Comparison of ENCODE assay signal across 23 cellular contexts in the genomic region with DNA sequence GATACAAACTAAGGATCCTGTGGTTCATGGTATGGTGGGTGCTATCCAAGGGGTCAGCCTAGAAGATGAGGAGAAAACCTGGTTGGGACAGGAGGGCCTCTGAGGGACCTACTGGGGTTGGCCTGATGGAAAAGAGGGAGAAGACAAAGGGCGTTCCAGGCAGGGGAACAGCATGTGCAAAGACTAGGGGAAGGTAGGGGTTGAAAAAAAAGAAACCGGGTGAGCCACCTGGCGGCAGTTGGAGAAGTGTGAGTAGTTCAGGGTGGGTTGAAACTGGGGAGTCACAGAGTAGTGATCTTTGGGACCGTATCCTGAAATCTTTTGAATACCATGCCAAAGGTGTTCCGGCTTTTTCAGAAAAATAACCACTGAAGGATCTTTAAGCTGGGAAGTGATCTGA. TPM values are rescaled to one million over a fixed set of nuclear protein-coding genes. Genes with fewer than 3 reads are reported as not detected.
DNase-seq lines count a peak whose midpoint lies in the region; ATAC-seq, FAIRE-seq and TF ChIP-seq lines count a peak whose summit lies in the region.
"Had no signal": no experiment of that assay in that cellular context is flagged by ENCODE, and none has a peak within 500 bp of the region (broad histone marks: within the 10 kb centered on the region; RNA-seq: fewer than 3 reads in every experiment).

No MANE protein-coding gene starts in this region.

- intact Hi-C loops in cardiac septum (cut with DNase I) = no loop called here
- intact Hi-C loops in heart left ventricle (cut with DNase I) = no loop called here
- intact Hi-C loops in K562 (cut with micrococcal nuclease) = no loop called here

- CTCF ChIA-PET in K562 (lab: Yijun Ruan, JAX; ENCODE audit: low intra/inter-chr PET ratio) = no interaction called here

- H3K27me3 ChIP-seq in heart left ventricle (no peaks in the 10 kb centered on the region), OCI-LY1 (ENCODE audit: insufficient read depth, low read length) (no peaks in the 10 kb centered on the region), K562 (ENCODE audit: control insufficient read depth in 2 of 2, insufficient read depth in 2 of 2, low read length in 2 of 2) (peaks cover 0 to 4% of the 10 kb centered on the region in 2 experiments; a peak in 1 of 5 replicates)
- H3K27me3 ChIP-seq: BLaER1 treated with 17β-estradiol and CSF1 and Interleukin-3, amounts not matched to agents 10 nM and 100 nM had no signal

- H2AFZ ChIP-seq in OCI-LY1 (ENCODE audit: low read length) = no peak overlapping the region
- H2AFZ ChIP-seq in K562 (ENCODE audit: low read depth, low read length) = no peak overlapping the region

- no peaks in the 10 kb centered on the region for H3K4me1 ChIP-seq in heart left ventricle
- H3K4me1 ChIP-seq in OCI-LY1 (ENCODE audit: insufficient read depth, low read length, severe bottlenecking) = no peaks in the 10 kb centered on the region
- H3K4me1 ChIP-seq in K562 (replicated peaks in 1 of 2; ENCODE audit: control insufficient read depth in 2 of 2, insufficient read depth in 2 of 2, low read length in 2 of 2) = no peaks in the 10 kb centered on the region
- H3K4me1 ChIP-seq: BLaER1 treated with 17β-estradiol and CSF1 and Interleukin-3, amounts not matched to agents 10 nM and 100 nM; Caco-2; HAP-1 had no signal

- BruUV-seq in K562 (replicated peaks; lab: Mats Ljungman, UMichigan) = no TSS peak

- no peaks in the 10 kb centered on the region for H3K9me1 ChIP-seq in K562 (ENCODE audit: control insufficient read depth, insufficient read depth, low read length)

- H3K9me3 ChIP-seq in heart left ventricle = no peaks in the 10 kb centered on the region
- H3K9me3 ChIP-seq in OCI-LY1 (ENCODE audit: low read length) = no peaks in the 10 kb centered on the region
- no peaks in the 10 kb centered on the region for H3K9me3 ChIP-seq in K562 (replicated peaks; ENCODE audit: control insufficient read depth, insufficient read depth, low read depth, low read length)
- H3K9me3 ChIP-seq: BLaER1 treated with 17β-estradiol and CSF1 and Interleukin-3, amounts not matched to agents 10 nM and 100 nM; Caco-2; HAP-1 had no signal

- no peak overlapping the region for H3K4me3 ChIP-seq in heart left ventricle
- no peak overlapping the region for H3K4me3 ChIP-seq in OCI-LY1 (ENCODE audit: low read depth, low read length, poor library complexity, severe bottlenecking)
- H3K4me3 ChIP-seq in K562 = no peak overlapping the region
- H3K4me3 ChIP-seq: BLaER1 treated with 17β-estradiol and CSF1 and Interleukin-3, amounts not matched to agents 10 nM and 100 nM; HAP-1 had no signal

- no peak for FAIRE-seq in K562 (lab: Jason Lieb, UNC)

- DNase-seq in cardiac septum (ENCODE audit: low spot score) (peak; percentile 29), heart left ventricle (no peak), K562 (ENCODE audit: extremely low read depth in 1 of 4, low spot score in 3 of 4) (peak; percentile 5 to 24 (median 19))
- DNase-seq in stimulated activated CD4-positive, alpha-beta T cell treated with anti-CD3 and anti-CD28 coated beads, Interleukin-4, amount 100 ng/mL, for 24 hours = no peak
- DNase-seq: 8988T; Caco-2; CD4-positive, alpha-beta memory T cell; DND-41; Kasumi-1; NCI-H1417; NCI-H187 treated with DMSO at 0.1 percent for 48 hours; NK-92 treated with Interleukin-12 subunit alpha and Interleukin-12 subunit beta, amount 100 ng/mL, for 24 hours; OCI-M1; SHP77 had no signal

- no peaks in the 10 kb centered on the region for H3F3A ChIP-seq in OCI-LY1 (ENCODE audit: insufficient read depth, low read length)

- no peak overlapping the region for H3K27ac ChIP-seq in heart left ventricle
- no peak overlapping the region for H3K27ac ChIP-seq in OCI-LY1 (ENCODE audit: low read depth, low read length, poor library complexity, severe bottlenecking)
- H3K27ac ChIP-seq in K562 (ENCODE audit: extremely low read depth, low read depth, low read length) = no peak overlapping the region
- H3K27ac ChIP-seq: BLaER1 treated with 17β-estradiol and CSF1 and Interleukin-3, amounts not matched to agents 10 nM and 100 nM had no signal

- TF ChIP-seq CTCF in heart left ventricle (IDR thresholded peaks at IDR 0.05) = no peak
- peak; percentile 13; the same call in 1 of the 2 replicates for TF ChIP-seq CTCF in OCI-LY1 (IDR thresholded peaks at IDR 0.05; ENCODE audit: low read length)
- TF ChIP-seq CTCF in K562 (IDR thresholded peaks at IDR 0.05 in 2 of 3, conservative IDR thresholded peaks at IDR 0.05 in 1 of 3; ENCODE audit: insufficient read depth in 2 of 3, low read depth in 1 of 3, low read length in 3 of 3) = peak; percentile 12 to 25 (median 17); a peak in 1 of 6 replicates

- H3K79me2 ChIP-seq in OCI-LY1 (ENCODE audit: insufficient read depth, low read length) = no peaks in the 10 kb centered on the region
- H3K79me2 ChIP-seq in K562 (ENCODE audit: control insufficient read depth, insufficient read depth, low read length) = no peaks in the 10 kb centered on the region

- TF ChIP-seq EP300 in K562 (IDR thresholded peaks at IDR 0.05; ENCODE audit: low read length) = no peak

- no peaks in the 10 kb centered on the region for H3K36me3 ChIP-seq in heart left ventricle
- H3K36me3 ChIP-seq in OCI-LY1 (ENCODE audit: insufficient read depth, low read length) = no peaks in the 10 kb centered on the region
- no peaks in the 10 kb centered on the region for H3K36me3 ChIP-seq in K562 (ENCODE audit: control insufficient read depth, insufficient read depth, low read length)
- H3K36me3 ChIP-seq: BLaER1 treated with 17β-estradiol and CSF1 and Interleukin-3, amounts not matched to agents 10 nM and 100 nM; HAP-1 had no signal

- H3K4me2 ChIP-seq in OCI-LY1 (ENCODE audit: low read length) = no peak overlapping the region
- H3K4me2 ChIP-seq in K562 (ENCODE audit: insufficient read depth, low read length) = no peak overlapping the region
- H3K4me2 ChIP-seq: BLaER1 treated with 17β-estradiol and CSF1 and Interleukin-3, amounts not matched to agents 10 nM and 100 nM had no signal

- TF ChIP-seq RAD21 in K562 (CRISPR knock-in tag; conservative IDR thresholded peaks at IDR 0.05 in 1 of 2, IDR thresholded peaks at IDR 0.05 in 1 of 2) = no peak

- POLR2A ChIA-PET in K562 (lab: Yijun Ruan, JAX) = no interaction called here

- in situ Hi-C loops in K562 (cut with MboI) = no loop called here

- H4K20me1 ChIP-seq in OCI-LY1 (ENCODE audit: insufficient read depth, low read length) (no peaks in the 10 kb centered on the region), K562 (replicated peaks; ENCODE audit: control insufficient read depth, insufficient read depth, low read length) (no peaks in the 10 kb centered on the region)
- H4K20me1 ChIP-seq: BLaER1 treated with 17β-estradiol and CSF1 and Interleukin-3, amounts not matched to agents 10 nM and 100 nM had no signal

- H3K9me2 ChIP-seq in OCI-LY1 (ENCODE audit: low read depth, low read length) = no peaks in the 10 kb centered on the region

- H3K9ac ChIP-seq in OCI-LY1 (ENCODE audit: low read length) = no peak overlapping the region
- no peak overlapping the region for H3K9ac ChIP-seq in K562 (ENCODE audit: insufficient read depth in 1 of 2, low read depth in 2 of 2, low read length in 2 of 2)
- H3K9ac ChIP-seq: BLaER1 treated with 17β-estradiol and CSF1 and Interleukin-3, amounts not matched to agents 10 nM and 100 nM had no signal

- ATAC-seq in heart left ventricle (no peak), K562 (peak; percentile 66; the same call in 2 of the 3 replicates), GM18517 (IDR thresholded peaks at IDR 0.05; ENCODE audit: unreplicated experiment) (no peak), GM19455 (IDR thresholded peaks at IDR 0.05; ENCODE audit: unreplicated experiment) (no peak)

- WGBS in heart left ventricle, 4 donors = 93 to 96% (median 95%) methylated on average over 5 of the region's 5 CpGs
- 2% methylated on average over 5 of the region's 5 CpGs for WGBS in K562 (ENCODE audit: insufficient coverage, low coverage, missing lambda C conversion rate)

- TF ChIP-seq POLR2A in heart left ventricle (IDR thresholded peaks at IDR 0.05) = no peak
- no peak for TF ChIP-seq POLR2A in K562 (conservative IDR thresholded peaks at IDR 0.05)

TF ChIP-seq in K562, 482 proteins besides CTCF, POLR2A, EP300 and RAD21 (continues in another document):
- TF ChIP-seq MIER1 (IDR thresholded peaks at IDR 0.05; ENCODE audit: low read depth) (no peak), PCBP1 (IDR thresholded peaks at IDR 0.05; ENCODE audit: low read depth, low read length, poor library complexity, severe bottlenecking) (no peak)
- TF ChIP-seq, protein P1, sequence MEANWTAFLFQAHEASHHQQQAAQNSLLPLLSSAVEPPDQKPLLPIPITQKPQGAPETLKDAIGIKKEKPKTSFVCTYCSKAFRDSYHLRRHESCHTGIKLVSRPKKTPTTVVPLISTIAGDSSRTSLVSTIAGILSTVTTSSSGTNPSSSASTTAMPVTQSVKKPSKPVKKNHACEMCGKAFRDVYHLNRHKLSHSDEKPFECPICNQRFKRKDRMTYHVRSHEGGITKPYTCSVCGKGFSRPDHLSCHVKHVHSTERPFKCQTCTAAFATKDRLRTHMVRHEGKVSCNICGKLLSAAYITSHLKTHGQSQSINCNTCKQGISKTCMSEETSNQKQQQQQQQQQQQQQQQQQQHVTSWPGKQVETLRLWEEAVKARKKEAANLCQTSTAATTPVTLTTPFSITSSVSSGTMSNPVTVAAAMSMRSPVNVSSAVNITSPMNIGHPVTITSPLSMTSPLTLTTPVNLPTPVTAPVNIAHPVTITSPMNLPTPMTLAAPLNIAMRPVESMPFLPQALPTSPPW (CRISPR knock-in tag; IDR thresholded peaks at IDR 0.05) = no peak

RNA-seq across cellular contexts. Expression of a gene that starts 8.7 kb away (rescaled TPM):
- total RNA-seq in cardiac septum (0.30 TPM), heart left ventricle (1 to 10 TPM in 1 of 9 donors, under 1 TPM in 5, not detected in 3; 0.21 to 2.9 (median 0.31) TPM), K562 (2014; rRNA removed) (not detected in 2 replicates), K562 (2014; rRNA removed; fragmentation: Illumina TruSeq; extraction: Trizol) (not detected in 2 replicates), K562 (2015; rRNA removed; fragmentation: Illumina TruSeq; extraction: Trizol) (not detected in 2 replicates), K562 (2021) (0.13 TPM in 1 of 2 replicates, not detected in the other)
- polyA plus RNA-seq in heart left ventricle (under 1 TPM; 0.08 to 0.22 TPM), K562 (2011; rRNA removed) (not detected in 2 replicates), K562 (2014; fragmentation: Illumina TruSeq; extraction: Trizol) (not detected in 2 replicates), K562 (2014; fragmentation: Nextera tagmentation; extraction: Ambion mirVana) (not detected), K562 (2014; rRNA removed) (not detected in 2 replicates)
- not detected in 2 replicates for total RNA-seq in K562 (2011; cell fraction: chromatin; rRNA removed; ENCODE audit: low replicate concordance)
- not detected in 2 replicates for total RNA-seq in K562 (2011; cell fraction: nucleolus; rRNA removed)
- total RNA-seq in K562 (2011; cell fraction: nucleoplasm; rRNA removed) = not detected in 2 replicates
- polyA plus RNA-seq in K562 (2011; cell fraction: cytosol; rRNA removed) = not detected in 2 replicates
- not detected in 2 replicates for polyA plus RNA-seq in K562 (2011; cell fraction: nucleus; rRNA removed)
- not detected in 2 replicates for polyA plus RNA-seq in K562 (2012)
- not detected in 2 replicates for polyA minus RNA-seq in K562 (2011; rRNA and poly(A)+ RNA removed)
- polyA minus RNA-seq in K562 (2011; cell fraction: cytosol; rRNA and poly(A)+ RNA removed) = not detected in 2 replicates
- polyA minus RNA-seq in K562 (2011; cell fraction: nucleus; rRNA and poly(A)+ RNA removed) = not detected in 2 replicates
- total RNA-seq: CD4-positive, alpha-beta memory T cell; G401; MCF 10A; NCI-H460; RPMI7951 had no signal
- polyA plus RNA-seq: CD4-positive, alpha-beta memory T cell had no signal

Comparison
In these comparisons a context has a peak if more than half of its experiments do, and no peak if none do; other contexts are left out.
1. DNase-seq: peak in cardiac septum (single experiment) and K562 (4 of 4); none in heart left ventricle (0 of 5) and stimulated activated CD4-positive, alpha-beta T cell treated with anti-CD3 and anti-CD28 coated beads, Interleukin-4, amount 100 ng/mL, for 24 hours (single experiment).
2. CTCF ChIP-seq: peak in OCI-LY1 (single experiment) and K562 (3 of 3); none in heart left ventricle (0 of 12).